14 cellular contexts compared by ENCODE assay signal in the genomic region with DNA sequence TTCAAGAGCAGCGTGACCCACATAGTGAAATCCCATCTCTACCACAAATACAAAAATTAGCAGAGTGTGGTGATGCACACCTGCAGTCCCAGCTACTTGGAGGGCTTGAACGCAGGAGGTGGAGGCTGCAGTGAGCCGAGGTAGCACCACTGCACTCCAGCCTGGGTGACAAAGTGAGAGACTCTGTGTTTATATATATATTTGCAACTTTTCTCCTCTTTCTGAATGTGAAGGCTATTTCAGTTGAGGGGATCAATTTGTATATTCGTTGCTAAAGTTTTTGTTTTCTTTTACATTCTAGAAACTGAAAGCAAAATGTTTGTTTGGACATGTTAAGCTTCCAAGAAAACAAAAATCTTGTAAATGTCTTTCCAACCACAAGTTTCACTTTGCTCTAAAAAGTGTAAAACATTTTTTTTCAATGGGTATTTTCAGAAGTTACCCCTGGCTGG. TPM values are rescaled to one million over a fixed set of nuclear protein-coding genes. Genes with fewer than 3 reads are reported as not detected.
DNase-seq lines count a peak whose midpoint lies in the region; ATAC-seq and TF ChIP-seq lines count a peak whose summit lies in the region.
"Had no signal": no experiment of that assay in that cellular context is flagged by ENCODE, and none has a peak within 500 bp of the region (broad histone marks: within the 10 kb centered on the region; RNA-seq: fewer than 3 reads in every experiment).

No MANE protein-coding gene starts in this region.

- H3K79me1 ChIP-seq in neuronal stem cell (ENCODE audit: low read depth, low read length), result no peaks in the 10 kb centered on the region

- DNase-seq in neuronal stem cell (ENCODE audit: low spot score) (no peak), Calu3 (no peak), NCI-H2107 treated with DMSO at 0.1 percent for 48 hours (lab: John Stamatoyannopoulos, UW; ENCODE audit: unreplicated experiment) (no peak)
- DNase-seq: activated effector memory CD4-positive, alpha-beta T cell treated with Interleukin-2 at 50 U/mL for 16 hours; effector CD4-positive, alpha-beta T cell; NCI-H1092 treated with DMSO at 0.1 percent for 48 hours; Peyer's patch; T-helper 17 cell had no signal

- ATAC-seq in GM18502 (IDR thresholded peaks at IDR 0.05; ENCODE audit: poor library complexity, unreplicated experiment) (peak; percentile 70), GM19397 (IDR thresholded peaks at IDR 0.05; ENCODE audit: unreplicated experiment) (peak; percentile 60), HG02759 (IDR thresholded peaks at IDR 0.05; ENCODE audit: unreplicated experiment) (peak; percentile 49), HG03520 (IDR thresholded peaks at IDR 0.05; ENCODE audit: unreplicated experiment) (peak; percentile 63), GM21381 (IDR thresholded peaks at IDR 0.05; ENCODE audit: unreplicated experiment) (no peak)
- ATAC-seq: gastroesophageal sphincter, T-helper 17 cell had no signal

- no peaks in the 10 kb centered on the region for H3K4me1 Mint-ChIP-seq in Calu3 (ENCODE audit: low read depth, unreplicated experiment)
- H3K4me1 Mint-ChIP-seq: T-helper 17 cell had no signal

- no peak overlapping the region for H3K18ac ChIP-seq in neuronal stem cell (ENCODE audit: low read length)

- no peak overlapping the region for H3K4ac ChIP-seq in neuronal stem cell (ENCODE audit: low read length)

- no peaks in the 10 kb centered on the region for H3K4me1 ChIP-seq in neuronal stem cell (ENCODE audit: control insufficient read depth in 2 of 2, insufficient read depth in 1 of 2, low read depth in 1 of 2, low read length in 2 of 2)
- H3K4me1 ChIP-seq: gastroesophageal sphincter, Peyer's patch had no signal

- TF ChIP-seq CTCF in Calu3 (IDR thresholded peaks at IDR 0.05; ENCODE audit: unreplicated experiment), result no peak

- H3K9me3 ChIP-seq in neuronal stem cell (replicated peaks in 1 of 2; ENCODE audit: control insufficient read depth in 2 of 2, insufficient read depth in 1 of 2, low read depth in 1 of 2, low read length in 2 of 2), result peaks cover 0 to 3% of the 10 kb centered on the region in 2 donors
- H3K9me3 ChIP-seq: Peyer's patch had no signal

- H3K27ac Mint-ChIP-seq in Calu3 (ENCODE audit: unreplicated experiment), result no peak overlapping the region
- H3K27ac Mint-ChIP-seq: T-helper 17 cell had no signal

- H2BK5ac ChIP-seq in neuronal stem cell (ENCODE audit: low read length), result no peak overlapping the region

- no peak overlapping the region for H2BK15ac ChIP-seq in neuronal stem cell (ENCODE audit: low read length)

- WGBS in neuronal stem cell (ENCODE audit: extremely low coverage in 2 of 2, insufficient read length in 2 of 2, insufficient replicate concordance in 1 of 2), 2 donors, result no CpG with 5 or more reads among the region's 4 CpGs

- no peaks in the 10 kb centered on the region for H3K27me3 Mint-ChIP-seq in Calu3 (ENCODE audit: unreplicated experiment)

- H3K4me2 ChIP-seq in neuronal stem cell (ENCODE audit: insufficient read depth, low read length, poor library complexity, severe bottlenecking), result no peak overlapping the region

- no peak overlapping the region for H2AFZ ChIP-seq in neuronal stem cell (ENCODE audit: low read length)

- no peak overlapping the region for H2BK12ac ChIP-seq in neuronal stem cell (ENCODE audit: low read length)

- H3K27ac ChIP-seq in neuronal stem cell (replicated peaks; ENCODE audit: low read length), result no peak overlapping the region
- H3K27ac ChIP-seq: gastroesophageal sphincter, Peyer's patch had no signal

- no peak overlapping the region for H3K9ac ChIP-seq in neuronal stem cell (ENCODE audit: low read depth, low read length, poor library complexity)

- H3K4me3 Mint-ChIP-seq in Calu3 (ENCODE audit: low read depth, unreplicated experiment), result no peak overlapping the region
- H3K4me3 Mint-ChIP-seq: T-helper 17 cell had no signal

- H4K8ac ChIP-seq in neuronal stem cell (ENCODE audit: low read depth, low read length), result no peak overlapping the region

- no peak overlapping the region for H3K23ac ChIP-seq in neuronal stem cell (ENCODE audit: low read depth, low read length, poor library complexity)

- peaks cover 0 to 6% (median 0%) of the 10 kb centered on the region in 3 experiments for H3K27me3 ChIP-seq in neuronal stem cell (ENCODE audit: control insufficient read depth in 3 of 3, insufficient read depth in 3 of 3, low read depth in 1 of 3, low read length in 3 of 3)
- H3K27me3 ChIP-seq: gastroesophageal sphincter, Peyer's patch had no signal

- BruUV-seq in Calu3 (replicated peaks; lab: Mats Ljungman, UMichigan), result no TSS peak

- H3K4me3 ChIP-seq in neuronal stem cell (ENCODE audit: low read length in 2 of 2), result peak overlapping the region in 1 of 2 donors; percentile 63
- H3K4me3 ChIP-seq: gastroesophageal sphincter, Peyer's patch had no signal

- CTCF ChIA-PET in Calu3 (lab: Charles Lee), result no interaction called here

- no peak overlapping the region for H2BK120ac ChIP-seq in neuronal stem cell (ENCODE audit: low read depth, low read length)

- no peaks in the 10 kb centered on the region for H3K36me3 Mint-ChIP-seq in Calu3 (ENCODE audit: insufficient read depth, unreplicated experiment)

- intact Hi-C loops in Calu3 (cut with micrococcal nuclease; ENCODE audit: unreplicated experiment), result no loop called here

- no peak overlapping the region for H4K91ac ChIP-seq in neuronal stem cell (ENCODE audit: low read depth, low read length, poor library complexity)

- H2AK5ac ChIP-seq in neuronal stem cell (ENCODE audit: low read depth, low read length), result no peak overlapping the region

- H3K36me3 ChIP-seq in neuronal stem cell (replicated peaks in 1 of 2; ENCODE audit: control insufficient read depth in 2 of 2, insufficient read depth in 2 of 2, low read length in 2 of 2), result no peaks in the 10 kb centered on the region
- H3K36me3 ChIP-seq: gastroesophageal sphincter, Peyer's patch had no signal

- H3K14ac ChIP-seq in neuronal stem cell (ENCODE audit: low read length), result no peak overlapping the region

- no peaks in the 10 kb centered on the region for H3K9me3 Mint-ChIP-seq in Calu3 (ENCODE audit: low read depth, unreplicated experiment)

RNA-seq across cellular contexts. Expression of a gene that starts 29.8 kb away (rescaled TPM):
- 60.9 TPM for polyA plus RNA-seq in neuronal stem cell (2013, experiment 1 of 2)
- 58.8 TPM for polyA plus RNA-seq in neuronal stem cell (2013, experiment 2 of 2)
- 13.4 and 20.5 TPM in 2 replicates for total RNA-seq in Calu3 (2022)
